ENCODE assay signal across 8 cellular contexts in the genomic region with DNA sequence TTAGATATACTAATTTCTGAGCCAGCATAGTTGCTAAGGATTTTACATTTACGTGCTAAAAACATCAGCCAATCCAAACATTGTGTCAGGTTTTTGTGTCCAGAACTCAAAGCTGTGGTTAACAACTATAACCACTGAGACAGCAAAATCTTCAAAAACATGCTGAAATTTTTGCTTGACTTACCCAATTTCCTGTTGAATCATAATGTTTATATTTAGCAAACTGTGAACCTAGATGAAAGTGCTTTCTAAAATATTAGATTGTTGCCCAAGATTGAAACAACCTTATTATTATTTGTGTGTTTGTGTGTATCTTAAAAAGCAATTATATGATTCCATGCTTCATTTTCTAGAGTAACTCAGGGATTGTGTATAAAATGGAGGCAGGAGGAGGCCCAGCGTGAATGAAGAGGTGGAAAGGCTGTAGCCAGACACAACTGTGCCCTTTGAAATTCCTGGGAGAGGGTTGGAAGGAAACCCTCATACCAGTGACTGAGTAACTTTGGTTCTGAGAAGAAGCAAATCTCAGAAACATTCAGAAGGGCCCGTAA. TPM values are rescaled to one million over a fixed set of nuclear protein-coding genes. Genes with fewer than 3 reads are reported as not detected.
A peak's percentile ranks its signal among the peaks of the same experiment; 100 is the strongest.
DNase-seq lines count a peak whose midpoint lies in the region; ATAC-seq and TF ChIP-seq lines count a peak whose summit lies in the region.

No MANE protein-coding gene starts in this region.

- H3K79me2 ChIP-seq in neural progenitor cell (ENCODE audit: low read depth): no peaks in the 10 kb centered on the region

- peak overlapping the region; percentile 94 for H3K27ac Mint-ChIP-seq in central memory CD8-positive, alpha-beta T cell (ENCODE audit: low read depth)
- H3K27ac Mint-ChIP-seq in neural progenitor cell: no peak overlapping the region

- H3K79me1 ChIP-seq in neuronal stem cell (ENCODE audit: low read depth, low read length): no peaks in the 10 kb centered on the region

- no peak overlapping the region for H4K91ac ChIP-seq in neuronal stem cell (ENCODE audit: low read depth, low read length, poor library complexity)

- H3K4me2 ChIP-seq in neuronal stem cell (ENCODE audit: insufficient read depth, low read length, poor library complexity, severe bottlenecking) (no peak overlapping the region), neural progenitor cell (no peak overlapping the region)

- no peak overlapping the region for H3K9ac ChIP-seq in neuronal stem cell (ENCODE audit: low read depth, low read length, poor library complexity)
- no peak overlapping the region for H3K9ac ChIP-seq in neural progenitor cell

- H3K27me3 ChIP-seq in neuronal stem cell (ENCODE audit: control insufficient read depth in 3 of 3, insufficient read depth in 3 of 3, low read depth in 1 of 3, low read length in 3 of 3): no peaks in the 10 kb centered on the region
- H3K27me3 ChIP-seq in neural progenitor cell: no peaks in the 10 kb centered on the region

- no peak overlapping the region for H2BK5ac ChIP-seq in neuronal stem cell (ENCODE audit: low read length)

- no peak overlapping the region for H2AK5ac ChIP-seq in neuronal stem cell (ENCODE audit: low read depth, low read length)

- H4K20me1 ChIP-seq in neural progenitor cell (ENCODE audit: low read depth): no peaks in the 10 kb centered on the region

- H3K9me3 ChIP-seq in neuronal stem cell (replicated peaks in 1 of 2; ENCODE audit: control insufficient read depth in 2 of 2, insufficient read depth in 1 of 2, low read depth in 1 of 2, low read length in 2 of 2) (peaks cover 0 to 2% of the 10 kb centered on the region in 2 donors), neural progenitor cell (ENCODE audit: low read depth) (no peaks in the 10 kb centered on the region)

- H3K36me3 Mint-ChIP-seq in central memory CD8-positive, alpha-beta T cell (ENCODE audit: insufficient read depth): peaks cover 3% of the 10 kb centered on the region
- peaks cover 5% of the 10 kb centered on the region for H3K36me3 Mint-ChIP-seq in neural progenitor cell

- H3F3A ChIP-seq in neural progenitor cell (ENCODE audit: low read depth): no peaks in the 10 kb centered on the region

- no peak overlapping the region for H2BK15ac ChIP-seq in neuronal stem cell (ENCODE audit: low read length)

- no peak overlapping the region for H3K27ac ChIP-seq in neuronal stem cell (replicated peaks; ENCODE audit: low read length)
- no peak overlapping the region for H3K27ac ChIP-seq in neural progenitor cell

- H2BK12ac ChIP-seq in neuronal stem cell (ENCODE audit: low read length): no peak overlapping the region

- ATAC-seq in GM18502 (IDR thresholded peaks at IDR 0.05; ENCODE audit: poor library complexity, unreplicated experiment): peak; percentile 62
- ATAC-seq in central memory CD8-positive, alpha-beta T cell (replicated peaks; ENCODE audit: extremely low read depth, poor library complexity, severe bottlenecking): peak; percentile 89

- DNase-seq in NAMALWA (ENCODE audit: low spot score) (peak; percentile 27), neuronal stem cell (ENCODE audit: low spot score) (no peak), NCI-H146 treated with DMSO at 0.1 percent for 48 hours (lab: John Stamatoyannopoulos, UW; ENCODE audit: unreplicated experiment) (no peak), globus pallidus (ENCODE audit: low spot score) (no peak), neural progenitor cell (ENCODE audit: low spot score) (no peak), NCI-H2171 treated with DMSO at 0.1 percent for 48 hours (lab: John Stamatoyannopoulos, UW) (no peak)
- no peak for DNase-seq in central memory CD8-positive, alpha-beta T cell (ENCODE audit: low spot score in 2 of 2)

- H3K27me3 Mint-ChIP-seq in central memory CD8-positive, alpha-beta T cell: no peaks in the 10 kb centered on the region
- no peaks in the 10 kb centered on the region for H3K27me3 Mint-ChIP-seq in neural progenitor cell (ENCODE audit: insufficient read depth, low read depth)

- H3K4ac ChIP-seq in neuronal stem cell (ENCODE audit: low read length): no peak overlapping the region

- H4K8ac ChIP-seq in neuronal stem cell (ENCODE audit: low read depth, low read length): no peak overlapping the region

- H3K9me3 Mint-ChIP-seq in central memory CD8-positive, alpha-beta T cell: no peaks in the 10 kb centered on the region
- no peaks in the 10 kb centered on the region for H3K9me3 Mint-ChIP-seq in neural progenitor cell

- H2BK120ac ChIP-seq in neuronal stem cell (ENCODE audit: low read depth, low read length): no peak overlapping the region

- no CpG with 5 or more reads among the region's 3 CpGs for WGBS in neuronal stem cell (ENCODE audit: extremely low coverage in 2 of 2, insufficient read length in 2 of 2, insufficient replicate concordance in 1 of 2), 2 donors

- H3K4me1 ChIP-seq in neuronal stem cell (ENCODE audit: control insufficient read depth in 2 of 2, insufficient read depth in 1 of 2, low read depth in 1 of 2, low read length in 2 of 2): peaks cover 0 to 1% of the 10 kb centered on the region in 2 donors
- peaks cover 5% of the 10 kb centered on the region for H3K4me1 ChIP-seq in neural progenitor cell

- no peaks in the 10 kb centered on the region for H3K36me3 ChIP-seq in neuronal stem cell (replicated peaks in 1 of 2; ENCODE audit: control insufficient read depth in 2 of 2, insufficient read depth in 2 of 2, low read length in 2 of 2)
- H3K36me3 ChIP-seq in neural progenitor cell: no peaks in the 10 kb centered on the region

- H3K18ac ChIP-seq in neuronal stem cell (ENCODE audit: low read length): no peak overlapping the region

- H3K14ac ChIP-seq in neuronal stem cell (ENCODE audit: low read length): no peak overlapping the region

- H2AFZ ChIP-seq in neuronal stem cell (ENCODE audit: low read length) (peak overlapping the region; percentile 34), neural progenitor cell (replicated peaks) (no peak overlapping the region)

- peaks cover 42% of the 10 kb centered on the region for H3K4me1 Mint-ChIP-seq in central memory CD8-positive, alpha-beta T cell
- H3K4me1 Mint-ChIP-seq in neural progenitor cell: peaks cover 4% of the 10 kb centered on the region

- TF ChIP-seq CTCF in neural progenitor cell (IDR thresholded peaks at IDR 0.05): no peak

- peak overlapping the region; percentile 76 for H3K4me3 Mint-ChIP-seq in central memory CD8-positive, alpha-beta T cell
- H3K4me3 Mint-ChIP-seq in neural progenitor cell: no peak overlapping the region

- H3K23ac ChIP-seq in neuronal stem cell (ENCODE audit: low read depth, low read length, poor library complexity): no peak overlapping the region

- no peak overlapping the region for H3K4me3 ChIP-seq in neuronal stem cell (ENCODE audit: low read length in 2 of 2)
- no peak overlapping the region for H3K4me3 ChIP-seq in neural progenitor cell

RNA-seq across cellular contexts. Expression of a gene that starts 48.0 kb away (rescaled TPM):
- polyA plus RNA-seq in neuronal stem cell (2013, experiment 1 of 2): 5.5 TPM
- polyA plus RNA-seq in neuronal stem cell (2013, experiment 2 of 2): 6.1 TPM
- 2.9 and 3.7 TPM in 2 replicates for total RNA-seq in neural progenitor cell (ENCODE audit: low replicate concordance)
